ENCODE assay signal across 17 cellular contexts in genomic region chr1:17622823-17623222, GRCh38.
DNase-seq lines count a peak whose midpoint lies in the region; ATAC-seq, FAIRE-seq and TF ChIP-seq lines count a peak whose summit lies in the region.
"Had no signal": no experiment of that assay in that cellular context is flagged by ENCODE, and none has a peak within 500 bp of the region (broad histone marks: within the 10 kb centered on the region; RNA-seq: fewer than 3 reads in every experiment).

No MANE protein-coding gene starts in this region.

- ATAC-seq in HepG2: no peak
- no peak for ATAC-seq in right lobe of liver

- CTCF ChIA-PET in HepG2 (lab: Yijun Ruan, JAX; ENCODE audit: low intra/inter-chr PET ratio, low total read pairs): no interaction called here

- no peak for FAIRE-seq in HepG2 (lab: Jason Lieb, UNC)
- FAIRE-seq: G401.6, GM12891, GM19239, H54 had no signal

- TF ChIP-seq CTCF in HepG2 (CRISPR knock-in tag; IDR thresholded peaks at IDR 0.05) (no peak), right lobe of liver (IDR thresholded peaks at IDR 0.05) (no peak), osteoblast (IDR thresholded peaks at IDR 0.05; ENCODE audit: extremely low read depth, low read depth, low read length) (no peak), tibial artery (IDR thresholded peaks at IDR 0.05) (no peak), uterus (IDR thresholded peaks at IDR 0.05) (no peak)

- no peak overlapping the region for H3K4me3 ChIP-seq in HepG2 (replicated peaks in 1 of 3; ENCODE audit: insufficient read depth in 1 of 3, low read depth in 2 of 3, low read length in 3 of 3)
- H3K4me3 ChIP-seq in right lobe of liver: no peak overlapping the region
- no peak overlapping the region for H3K4me3 ChIP-seq in osteoblast (ENCODE audit: insufficient read depth, low read length)
- no peak overlapping the region for H3K4me3 ChIP-seq in tibial artery
- no peak overlapping the region for H3K4me3 ChIP-seq in uterus
- H3K4me3 ChIP-seq: GM23248 had no signal

- H3K27me3 ChIP-seq in HepG2 (ENCODE audit: control insufficient read depth in 1 of 2, insufficient read depth in 2 of 2, low read length in 2 of 2) (no peaks in the 10 kb centered on the region), right lobe of liver (no peaks in the 10 kb centered on the region), osteoblast (ENCODE audit: insufficient read depth, low read length) (no peaks in the 10 kb centered on the region), tibial artery (no peaks in the 10 kb centered on the region), uterus (no peaks in the 10 kb centered on the region)

- no peak overlapping the region for H3K27ac ChIP-seq in HepG2 (ENCODE audit: extremely low read length, insufficient read depth, low read length)
- H3K27ac ChIP-seq in right lobe of liver: no peak overlapping the region
- no peak overlapping the region for H3K27ac ChIP-seq in osteoblast (ENCODE audit: low read depth, low read length)
- H3K27ac ChIP-seq in tibial artery: peak overlapping the region; percentile 96 to 100
- H3K27ac ChIP-seq in uterus: no peak overlapping the region
- H3K27ac ChIP-seq: GM23248 had no signal

- peaks cover 98% of the 10 kb centered on the region for H3K36me3 Mint-ChIP-seq in dendritic cell treated with granulocyte-macrophage colony-stimulating factor and Interleukin-4, amounts not matched to agents 40 ng/mL and 50 ng/mL, for 4 days (ENCODE audit: low read depth)
- H3K36me3 Mint-ChIP-seq: CD4-positive, alpha-beta memory T cell had no signal

- intact Hi-C loops in HepG2 (cut with micrococcal nuclease; ENCODE audit: unreplicated experiment): no loop called here
- intact Hi-C loops in right lobe of liver (cut with DNase I): no loop called here
- intact Hi-C loops in dendritic cell treated with granulocyte-macrophage colony-stimulating factor and Interleukin-4, amounts not matched to agents 40 ng/mL and 50 ng/mL, for 4 days (cut with micrococcal nuclease): no loop called here
- intact Hi-C loops in tibial artery (cut with DNase I; ENCODE audit: low total_unique reads): no loop called here
- intact Hi-C loops in uterus (cut with DNase I; ENCODE audit: low total_unique reads): no loop called here

- in situ Hi-C loops in HepG2 (cut with HindIII; ENCODE audit: extremely low pct_ligation_motif_present, low pct_unique_long_range_greater_than_20kb): no loop called here

- no peaks in the 10 kb centered on the region for H3K9me3 Mint-ChIP-seq in dendritic cell treated with granulocyte-macrophage colony-stimulating factor and Interleukin-4, amounts not matched to agents 40 ng/mL and 50 ng/mL, for 4 days
- H3K9me3 Mint-ChIP-seq: CD4-positive, alpha-beta memory T cell had no signal

- POLR2A ChIA-PET in HepG2 (lab: Yijun Ruan, JAX): no interaction called here

- no peak overlapping the region for H2AFZ ChIP-seq in HepG2 (ENCODE audit: low read length)
- H2AFZ ChIP-seq in osteoblast (ENCODE audit: low read length): no peak overlapping the region
- H2AFZ ChIP-seq: GM23248 had no signal

- H3K4me1 ChIP-seq in HepG2 (ENCODE audit: insufficient read depth, low read length) (no peaks in the 10 kb centered on the region), right lobe of liver (no peaks in the 10 kb centered on the region), osteoblast (ENCODE audit: insufficient read depth, low read length) (peaks cover 32% of the 10 kb centered on the region), tibial artery (peaks cover 3 to 95% (median 73%) of the 10 kb centered on the region in 4 donors), uterus (peaks cover 0 to 10% of the 10 kb centered on the region in 2 donors)

- DNase-seq in HepG2 (ENCODE audit: low spot score): no peak
- no peak for DNase-seq in right lobe of liver
- peak; percentile 37 for DNase-seq in osteoblast (ENCODE audit: insufficient read length, low spot score, missing footprints)
- no peak for DNase-seq in tibial artery
- DNase-seq in activated naive CD4-positive, alpha-beta T cell treated with anti-CD3 and anti-CD28 coated beads, Interleukin-2, amount 50 U/mL, for 16 hours: no peak
- DNase-seq in uterus: no peak
- DNase-seq in NCI-H1436 (lab: John Stamatoyannopoulos, UW): no peak
- DNase-seq: ACHN; CD4-positive, alpha-beta memory T cell; DMS79; GM23248; IMR-90 had no signal

- 97% methylated on average over 9 of the region's 22 CpGs for WGBS in HepG2 (ENCODE audit: low lambda C conversion rate)
- 96% methylated on average over 9 of the region's 22 CpGs for WGBS in right lobe of liver (ENCODE audit: insufficient coverage, low coverage, low lambda C conversion rate, missing lambda C conversion rate)

- H3K9me3 ChIP-seq in HepG2 (ENCODE audit: low read length): no peaks in the 10 kb centered on the region
- no peaks in the 10 kb centered on the region for H3K9me3 ChIP-seq in right lobe of liver
- H3K9me3 ChIP-seq in osteoblast (ENCODE audit: low read depth, low read length): no peaks in the 10 kb centered on the region
- H3K9me3 ChIP-seq in tibial artery: no peaks in the 10 kb centered on the region
- no peaks in the 10 kb centered on the region for H3K9me3 ChIP-seq in uterus

- H4K20me1 ChIP-seq in HepG2 (ENCODE audit: insufficient read depth, low read length) (peaks cover 3% of the 10 kb centered on the region; the same call in 1 of the 2 replicates), osteoblast (ENCODE audit: insufficient read depth, low read length) (peaks cover 13% of the 10 kb centered on the region)

- peaks cover 99% of the 10 kb centered on the region for H3K4me1 Mint-ChIP-seq in dendritic cell treated with granulocyte-macrophage colony-stimulating factor and Interleukin-4, amounts not matched to agents 40 ng/mL and 50 ng/mL, for 4 days (ENCODE audit: low read depth)
- H3K4me1 Mint-ChIP-seq: CD4-positive, alpha-beta memory T cell had no signal

- no peak for TF ChIP-seq RAD21 in HepG2 (CRISPR knock-in tag; IDR thresholded peaks at IDR 0.05)

- no peak; a peak in 1 of 4 replicates for TF ChIP-seq POLR2A in HepG2 (IDR thresholded peaks at IDR 0.05; ENCODE audit: insufficient read depth in 1 of 2, low read depth in 2 of 2, low read length in 2 of 2)
- TF ChIP-seq POLR2A in right lobe of liver (IDR thresholded peaks at IDR 0.05): no peak
- TF ChIP-seq POLR2A in uterus (IDR thresholded peaks at IDR 0.05): no peak

- TF ChIP-seq EP300 in HepG2 (IDR thresholded peaks at IDR 0.05; ENCODE audit: low read depth in 2 of 2, low read length in 2 of 2): no peak
- TF ChIP-seq EP300 in HepG2 (CRISPR knock-in tag; IDR thresholded peaks at IDR 0.05; ENCODE audit: borderline replicate concordance): no peak

- H3K9ac ChIP-seq in HepG2 (ENCODE audit: insufficient read depth, low read depth, low read length): no peak overlapping the region
- H3K9ac ChIP-seq: GM23248 had no signal

- H3K4me2 ChIP-seq in HepG2 (ENCODE audit: low read depth, low read length) (no peak overlapping the region), osteoblast (ENCODE audit: insufficient read depth, low read length) (no peak overlapping the region)

- no peak overlapping the region for H3K4me3 Mint-ChIP-seq in dendritic cell treated with granulocyte-macrophage colony-stimulating factor and Interleukin-4, amounts not matched to agents 40 ng/mL and 50 ng/mL, for 4 days
- H3K4me3 Mint-ChIP-seq: CD4-positive, alpha-beta memory T cell had no signal

- H3K27me3 Mint-ChIP-seq in dendritic cell treated with granulocyte-macrophage colony-stimulating factor and Interleukin-4, amounts not matched to agents 40 ng/mL and 50 ng/mL, for 4 days: no peaks in the 10 kb centered on the region

- no peaks in the 10 kb centered on the region for H3K79me2 ChIP-seq in HepG2 (ENCODE audit: insufficient read depth, low read length)
- H3K79me2 ChIP-seq in osteoblast (ENCODE audit: insufficient read depth, low read length): peaks cover 33% of the 10 kb centered on the region

- peak overlapping the region; percentile 20 for H3K27ac Mint-ChIP-seq in dendritic cell treated with granulocyte-macrophage colony-stimulating factor and Interleukin-4, amounts not matched to agents 40 ng/mL and 50 ng/mL, for 4 days
- H3K27ac Mint-ChIP-seq: CD4-positive, alpha-beta memory T cell had no signal

- peaks cover 62 to 98% of the 10 kb centered on the region in 2 experiments for H3K36me3 ChIP-seq in HepG2 (replicated peaks in 1 of 2; ENCODE audit: control insufficient read depth in 1 of 2, insufficient read depth in 2 of 2, low read length in 2 of 2)
- H3K36me3 ChIP-seq in right lobe of liver: peaks cover 10 to 96% (median 49%) of the 10 kb centered on the region in 4 donors
- peaks cover 38% of the 10 kb centered on the region for H3K36me3 ChIP-seq in osteoblast (ENCODE audit: insufficient read depth, low read length)
- peaks cover 60 to 91% (median 63%) of the 10 kb centered on the region in 3 donors for H3K36me3 ChIP-seq in tibial artery
- no peaks in the 10 kb centered on the region for H3K36me3 ChIP-seq in uterus

- no TSS peak for BruUV-seq in HepG2 (replicated peaks; lab: Mats Ljungman, UMichigan)

TF ChIP-seq in HepG2, 621 proteins besides CTCF, POLR2A, EP300 and RAD21 (continues in another document):
- TF ChIP-seq ZSCAN9 (CRISPR knock-in tag; IDR thresholded peaks at IDR 0.05; ENCODE audit: borderline replicate concordance) (no peak), AGO2 (optimal IDR thresholded peaks at IDR 0.05; ENCODE audit: low read depth, low read length) (peak; percentile 83), RBFOX2 (IDR thresholded peaks at IDR 0.05; ENCODE audit: low read depth, low read length) (peak; percentile 43; the same call in 1 of the 2 replicates), MBNL3 (CRISPR knock-in tag; conservative IDR thresholded peaks at IDR 0.05) (no peak)

Comparison
In these comparisons a context has a peak if more than half of its experiments do, and no peak if none do; other contexts are left out.
1. H3K27ac ChIP-seq: peak in tibial artery (2 of 2); none in HepG2 (single experiment), right lobe of liver (0 of 3), osteoblast (single experiment) and uterus (0 of 2).